Comparison of ENCODE assay signal across 1 cellular context in genomic region chr17:80898706-80899105, GRCh38.
TF ChIP-seq lines count a peak whose summit lies in the region.

No MANE protein-coding gene starts in this region.

TF ChIP-seq in WTC11, 78 proteins besides CTCF, POLR2A, EP300 and RAD21 (continued from another document):
- TF ChIP-seq TCF7 (CRISPR knock-in tag; IDR thresholded peaks at IDR 0.05; ENCODE audit: low read depth): no peak
- TF ChIP-seq ZNF532 (CRISPR knock-in tag; IDR thresholded peaks at IDR 0.05; ENCODE audit: borderline replicate concordance): no peak
